20 cellular contexts compared by ENCODE assay signal in the genomic region with DNA sequence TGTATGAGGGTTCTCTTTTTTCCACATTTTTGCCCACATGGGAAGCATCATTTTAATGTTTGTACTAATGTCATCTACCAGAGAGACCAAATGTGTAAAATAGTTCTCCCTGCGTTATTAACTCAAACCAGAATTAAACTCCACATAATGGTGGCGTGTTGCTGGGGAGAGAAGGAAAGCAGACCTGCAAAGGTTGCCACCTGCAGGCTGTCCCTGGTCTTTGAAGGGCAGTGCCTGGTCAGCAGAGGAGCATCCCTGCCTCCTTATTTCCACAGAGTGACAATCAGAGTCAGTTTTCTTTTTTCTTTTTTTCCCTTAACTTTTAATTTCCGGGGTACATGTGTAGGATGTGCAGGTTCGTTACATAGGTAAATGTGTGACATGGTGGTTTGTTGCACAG.
DNase-seq lines count a peak whose midpoint lies in the region; ATAC-seq and TF ChIP-seq lines count a peak whose summit lies in the region.
"Had no signal": no experiment of that assay in that cellular context is flagged by ENCODE, and none has a peak within 500 bp of the region (broad histone marks: within the 10 kb centered on the region; RNA-seq: fewer than 3 reads in every experiment).

No MANE protein-coding gene starts in this region.

- H3K4me2 ChIP-seq in DND-41 (ENCODE audit: insufficient read depth, low read length) = no peak overlapping the region
- H3K4me2 ChIP-seq: BLaER1 had no signal

- H3K79me2 ChIP-seq in DND-41 (ENCODE audit: insufficient read depth, low read length) = no peaks in the 10 kb centered on the region

- 71% methylated on average over 2 of the region's 4 CpGs for WGBS in right lobe of liver (ENCODE audit: insufficient coverage, low coverage, low lambda C conversion rate, missing lambda C conversion rate)

- H3K27me3 ChIP-seq in DND-41 (ENCODE audit: insufficient read depth, low read length, poor library complexity) (no peaks in the 10 kb centered on the region), right lobe of liver (no peaks in the 10 kb centered on the region)
- H3K27me3 ChIP-seq: BLaER1, breast epithelium, foreskin keratinocyte, upper lobe of left lung had no signal

- no peak overlapping the region for H2AFZ ChIP-seq in DND-41 (ENCODE audit: low read depth, low read length)

- H3K9me3 ChIP-seq in DND-41 (ENCODE audit: insufficient read depth, low read length, severe bottlenecking) (no peaks in the 10 kb centered on the region), right lobe of liver (no peaks in the 10 kb centered on the region)
- H3K9me3 ChIP-seq: BLaER1, breast epithelium, upper lobe of left lung had no signal

- H3K27ac ChIP-seq in DND-41 (ENCODE audit: low read length) (no peak overlapping the region), right lobe of liver (no peak overlapping the region)
- H3K27ac ChIP-seq: BLaER1, breast epithelium, foreskin keratinocyte, HL-60, upper lobe of left lung had no signal

- H3K4me3 ChIP-seq in DND-41 (ENCODE audit: low read depth in 1 of 2, low read length in 2 of 2) (no peak overlapping the region), LNCaP clone FGC (ENCODE audit: low read depth, low read length) (no peak overlapping the region), choroid plexus epithelial cell (ENCODE audit: low read depth, low read length) (no peak overlapping the region), right lobe of liver (no peak overlapping the region)
- H3K4me3 ChIP-seq: BLaER1, breast epithelium, upper lobe of left lung had no signal

- no peaks in the 10 kb centered on the region for H3K36me3 ChIP-seq in DND-41 (ENCODE audit: insufficient read depth, low read length)
- no peaks in the 10 kb centered on the region for H3K36me3 ChIP-seq in right lobe of liver
- H3K36me3 ChIP-seq: BLaER1, breast epithelium, upper lobe of left lung had no signal

- no peaks in the 10 kb centered on the region for H3K4me1 ChIP-seq in DND-41 (ENCODE audit: insufficient read depth, low read length)
- no peaks in the 10 kb centered on the region for H3K4me1 ChIP-seq in right lobe of liver
- H3K4me1 ChIP-seq: BLaER1, breast epithelium, foreskin keratinocyte, upper lobe of left lung had no signal

- DNase-seq in DND-41 = no peak
- no peak for DNase-seq in LNCaP clone FGC (ENCODE audit: low read depth)
- DNase-seq in choroid plexus epithelial cell (ENCODE audit: low read depth) = peak; percentile 34
- DNase-seq in right lobe of liver = peak in 1 of 3 donors; percentile 27
- no peak for DNase-seq in activated CD4-positive, alpha-beta T cell treated with anti-CD3 and anti-CD28 coated beads for 48 hours
- no peak for DNase-seq in activated CD4-positive, alpha-beta T cell treated with anti-CD3 and anti-CD28 coated beads, Interleukin-2, amount 50 U/mL, for 4 hours
- no peak for DNase-seq in AG20443 (ENCODE audit: low spot score)
- DNase-seq: activated CD4-positive, alpha-beta T cell treated with anti-CD3 and anti-CD28 coated beads for 1 hour; effector CD4-positive, alpha-beta T cell; foreskin keratinocyte; immature natural killer cell; Karpas-422; NCI-H187; NCI-H526; stimulated activated CD4-positive, alpha-beta T cell treated with anti-CD3 and anti-CD28 coated beads, Interleukin-4, amount 100 ng/mL, for 4 hours; upper lobe of left lung had no signal

- H3K9ac ChIP-seq in DND-41 (ENCODE audit: low read depth, low read length) = no peak overlapping the region
- H3K9ac ChIP-seq: BLaER1 had no signal

- no peak for TF ChIP-seq POLR2A in right lobe of liver (IDR thresholded peaks at IDR 0.05)

- ATAC-seq in DND-41 (ENCODE audit: insufficient read depth, low read depth) (no peak), right lobe of liver (peak; percentile 72 to 82 (median 78)), HG02588 (IDR thresholded peaks at IDR 0.05; ENCODE audit: unreplicated experiment) (no peak)
- ATAC-seq: foreskin keratinocyte had no signal

- intact Hi-C loops in right lobe of liver (cut with DNase I) = no loop called here

- TF ChIP-seq CTCF in DND-41 (IDR thresholded peaks at IDR 0.05; ENCODE audit: borderline replicate concordance, extremely low read depth, low read length, poor library complexity, severe bottlenecking) = peak; percentile 17
- TF ChIP-seq CTCF in LNCaP clone FGC (IDR thresholded peaks at IDR 0.05; ENCODE audit: control insufficient read depth, extremely low read depth, insufficient read depth) = peak; percentile 43
- peak; percentile 60 for TF ChIP-seq CTCF in choroid plexus epithelial cell (conservative IDR thresholded peaks at IDR 0.05; ENCODE audit: low read depth, low read length)
- peak in 3 of 4 donors; percentile 41 to 51 (median 48) for TF ChIP-seq CTCF in right lobe of liver (IDR thresholded peaks at IDR 0.05)

- H4K20me1 ChIP-seq in DND-41 (ENCODE audit: insufficient read depth, low read length) = no peaks in the 10 kb centered on the region
- H4K20me1 ChIP-seq: BLaER1 had no signal

Comparison
In these comparisons a context has a peak if more than half of its experiments do, and no peak if none do; other contexts are left out.
1. ATAC-seq: peak in right lobe of liver (4 of 4); none in DND-41 (single experiment) and HG02588 (single experiment).
2. Peak in every context shown above with its lines, with median percentiles within 50 percentile points of each other: CTCF ChIP-seq.